In the genomic region with DNA sequence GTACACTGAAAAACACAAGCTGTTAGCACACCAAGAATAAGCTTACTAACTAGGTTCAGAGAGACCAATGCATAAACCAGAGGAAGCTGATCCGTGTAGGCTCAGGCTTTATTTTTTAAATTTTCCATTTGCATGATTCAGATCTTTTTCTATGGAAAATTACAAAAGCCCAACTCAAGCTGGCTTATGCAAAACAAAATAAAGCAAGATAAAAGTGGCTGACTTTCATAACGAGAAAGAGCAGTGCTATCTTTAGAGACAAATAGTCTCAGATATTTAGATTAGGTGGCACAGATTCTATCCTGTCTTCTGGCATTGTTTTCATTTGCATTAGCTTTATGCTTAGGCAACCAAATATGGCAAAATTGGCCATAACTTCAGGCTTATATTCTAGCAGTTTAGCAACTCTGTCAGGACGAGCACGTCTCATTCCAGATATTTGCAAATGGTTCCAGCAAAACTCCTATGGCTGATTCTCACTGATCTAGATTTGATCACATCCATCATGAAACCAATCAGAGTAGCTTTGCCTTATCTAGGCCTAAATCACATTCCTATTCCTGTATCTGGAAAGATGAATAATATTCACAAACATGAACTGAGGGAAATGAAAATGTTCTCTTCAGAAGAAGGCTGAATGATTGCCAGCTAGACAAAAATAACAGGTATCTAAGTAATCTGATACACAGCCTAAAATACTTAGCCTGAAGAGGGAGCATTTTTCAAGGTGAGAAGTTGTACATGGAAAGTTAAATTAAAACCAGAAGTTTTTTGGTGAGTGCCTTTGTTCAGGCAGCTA, we compare ENCODE assay signal across 21 cellular contexts.
A peak's percentile ranks its signal among the peaks of the same experiment; 100 is the strongest.
DNase-seq lines count a peak whose midpoint lies in the region; ATAC-seq and TF ChIP-seq lines count a peak whose summit lies in the region.
"Had no signal": no experiment of that assay in that cellular context is flagged by ENCODE, and none has a peak within 500 bp of the region (broad histone marks: within the 10 kb centered on the region; RNA-seq: fewer than 3 reads in every experiment).

No MANE protein-coding gene starts in this region.

- H3K27ac ChIP-seq in H9 (ENCODE audit: insufficient read length, low read depth, low read length) (no peak overlapping the region), PC-3 (ENCODE audit: low read length) (no peak overlapping the region), colonic mucosa (no peak overlapping the region)
- H3K27ac ChIP-seq: esophagus muscularis mucosa, heart left ventricle, ovary, spleen had no signal

- H3K4me2 ChIP-seq in H9 (ENCODE audit: insufficient read depth, insufficient read length, low read length) (no peak overlapping the region), PC-3 (ENCODE audit: low read length) (peak overlapping the region; percentile 42; the same call in 1 of the 2 replicates)

- no TSS peak for BruUV-seq in PC-3 (replicated peaks; lab: Mats Ljungman, UMichigan)

- no peak overlapping the region for H3T11ph ChIP-seq in H9 (ENCODE audit: low read length)

- H3K9me3 ChIP-seq in H9 (ENCODE audit: control insufficient read depth, low read depth, low read length): no peaks in the 10 kb centered on the region
- 0 out of 2 replicates have a peak, but pooled peaks cover 4% of the 10 kb centered on the region for H3K9me3 ChIP-seq in PC-3 (ENCODE audit: low read length)
- no peaks in the 10 kb centered on the region for H3K9me3 ChIP-seq in BE2C
- no peaks in the 10 kb centered on the region for H3K9me3 ChIP-seq in colonic mucosa
- H3K9me3 ChIP-seq: ovary had no signal

- H3K79me1 ChIP-seq in H9 (ENCODE audit: insufficient read depth, low read depth, low read length, poor library complexity, severe bottlenecking): no peaks in the 10 kb centered on the region

- H3K4me1 ChIP-seq in H9 (ENCODE audit: insufficient read depth, low read length) (no peaks in the 10 kb centered on the region), PC-3 (ENCODE audit: insufficient read depth, low read length) (peaks cover 6% of the 10 kb centered on the region; the same call in 1 of the 2 replicates), BE2C (no peaks in the 10 kb centered on the region), colonic mucosa (no peaks in the 10 kb centered on the region)
- H3K4me1 ChIP-seq: esophagus muscularis mucosa, heart left ventricle, spleen had no signal

- intact Hi-C loops in PC-3 (cut with micrococcal nuclease): no loop called here
- intact Hi-C loops in colonic mucosa (cut with DNase I): no loop called here
- intact Hi-C loops in lower leg skin (cut with DNase I; ENCODE audit: low total_unique reads): no loop called here

- no peak overlapping the region for H3K23ac ChIP-seq in H9 (ENCODE audit: insufficient read length, low read depth, low read length)

- no peak overlapping the region for H2BK5ac ChIP-seq in H9 (ENCODE audit: insufficient read length, low read length)

- no peaks in the 10 kb centered on the region for H3F3A ChIP-seq in PC-3 (ENCODE audit: low read length, unreplicated experiment)

- peaks cover 9 to 12% of the 10 kb centered on the region in 2 experiments for H3K4me1 Mint-ChIP-seq in H9
- peaks cover 6% of the 10 kb centered on the region for H3K4me1 Mint-ChIP-seq in osteocyte (ENCODE audit: unreplicated experiment)

- POLR2A ChIA-PET in PC-3 (lab: Charles Lee; ENCODE audit: unreplicated experiment): no interaction called here

- peaks cover 3 to 15% of the 10 kb centered on the region in 2 experiments; a peak in 4 of 5 replicates for H3K9me3 Mint-ChIP-seq in H9
- H3K9me3 Mint-ChIP-seq in osteocyte (ENCODE audit: unreplicated experiment): peaks cover 24% of the 10 kb centered on the region

- H3K27me3 ChIP-seq in H9 (ENCODE audit: insufficient read depth, low read length): no peaks in the 10 kb centered on the region
- no peaks in the 10 kb centered on the region for H3K27me3 ChIP-seq in PC-3 (ENCODE audit: low read length)
- H3K27me3 ChIP-seq in BE2C: no peaks in the 10 kb centered on the region
- no peaks in the 10 kb centered on the region for H3K27me3 ChIP-seq in colonic mucosa
- H3K27me3 ChIP-seq: esophagus muscularis mucosa, heart left ventricle, ovary, spleen had no signal

- no peak overlapping the region for H3K14ac ChIP-seq in H9 (ENCODE audit: insufficient read depth, low read length)

- TF ChIP-seq POLR2A in lower leg skin (IDR thresholded peaks at IDR 0.05): no peak

- no peak overlapping the region for H2BK120ac ChIP-seq in H9 (ENCODE audit: low read depth, low read length, poor library complexity, severe bottlenecking)

- H3K4me3 Mint-ChIP-seq in H9 (no peak overlapping the region), osteocyte (ENCODE audit: unreplicated experiment) (no peak overlapping the region)
- H3K4me3 Mint-ChIP-seq: activated naive CD4-positive, alpha-beta T cell treated with anti-CD3 and anti-CD28 coated beads, Interleukin-2, amount 50 U/mL, for 24 hours had no signal

- no peak overlapping the region for H2AK5ac ChIP-seq in H9 (ENCODE audit: insufficient read length, low read length)

- H3K18ac ChIP-seq in H9 (ENCODE audit: insufficient read length, low read depth, low read length): no peak overlapping the region

- no peak overlapping the region for H4K91ac ChIP-seq in H9 (ENCODE audit: insufficient read length, low read depth, low read length)

- H4K20me1 ChIP-seq in H9 (ENCODE audit: control insufficient read depth, insufficient read depth, insufficient read length) (no peaks in the 10 kb centered on the region), PC-3 (ENCODE audit: low read length) (no peaks in the 10 kb centered on the region)

- H2AFZ ChIP-seq in H9 (ENCODE audit: low read length): no peak overlapping the region
- peak overlapping the region; percentile 63; the same call in 1 of the 2 replicates for H2AFZ ChIP-seq in PC-3 (ENCODE audit: low read length)

- H3K36me3 Mint-ChIP-seq in H9 (ENCODE audit: insufficient read depth in 1 of 3, low read depth in 3 of 3) (peaks cover 0 to 13% (median 2%) of the 10 kb centered on the region in 3 experiments; a peak in 5 of 7 replicates), osteocyte (ENCODE audit: unreplicated experiment) (no peaks in the 10 kb centered on the region)
- H3K36me3 Mint-ChIP-seq: activated naive CD4-positive, alpha-beta T cell treated with anti-CD3 and anti-CD28 coated beads, Interleukin-2, amount 50 U/mL, for 24 hours had no signal

- H3K23me2 ChIP-seq in H9 (ENCODE audit: insufficient read length, low read depth, low read length, poor library complexity, severe bottlenecking): no peaks in the 10 kb centered on the region

- H4K5ac ChIP-seq in H9 (ENCODE audit: insufficient read length, low read depth, low read length): no peak overlapping the region

- no peak overlapping the region for H3K56ac ChIP-seq in H9 (ENCODE audit: insufficient read length, low read depth, low read length)

- H4K8ac ChIP-seq in H9 (replicated peaks; ENCODE audit: insufficient read length, low read depth, low read length): no peak overlapping the region

- no CpG with 5 or more reads among the region's 4 CpGs for WGBS in H9 (ENCODE audit: extremely low coverage, insufficient read length, low lambda C conversion rate)
- 24 to 34% methylated on average over 4 of the region's 4 CpGs for WGBS in lower leg skin, 2 donors

- H3K9me2 ChIP-seq in PC-3 (replicated peaks; ENCODE audit: low read length): no peaks in the 10 kb centered on the region

- no peak overlapping the region for H3K9ac ChIP-seq in H9 (ENCODE audit: extremely low read depth, insufficient read length, low read length)
- H3K9ac ChIP-seq in PC-3 (ENCODE audit: low read length): no peak overlapping the region
- H3K9ac ChIP-seq in colonic mucosa (ENCODE audit: low read depth in 2 of 2, low read length in 2 of 2): no peak overlapping the region

- H3K79me2 ChIP-seq in H9 (ENCODE audit: insufficient read depth, low read length) (no peaks in the 10 kb centered on the region), PC-3 (ENCODE audit: low read length) (no peaks in the 10 kb centered on the region)

- DNase-seq in H9: no peak
- peak; percentile 59 for DNase-seq in PC-3
- DNase-seq in choroid plexus epithelial cell (ENCODE audit: low read depth): peak; percentile 1
- no peak for DNase-seq in osteocyte (ENCODE audit: extremely low spot score, unreplicated experiment)
- no peak for DNase-seq in BE2C
- DNase-seq in colonic mucosa: no peak
- no peak for DNase-seq in stimulated activated naive CD4-positive, alpha-beta T cell (lab: John Stamatoyannopoulos, UW)
- DNase-seq in lower leg skin (ENCODE audit: low spot score in 2 of 2): no peak
- DNase-seq: C1 segment of cervical spinal cord; cortex of kidney; HCEC 1CT; heart left ventricle; Kasumi-1; left cardiac atrium; NCI-H187 treated with DMSO at 0.1 percent for 48 hours; NCI-H524 treated with DMSO at 0.1 percent for 48 hours; ovary; spleen; stimulated activated naive CD8-positive, alpha-beta T cell treated with anti-CD3 and anti-CD28 coated beads, Interleukin-15, Interleukin-2, amounts not matched to agents 100 U/mL and 50 U/mL, for 24 hours had no signal

- H2BK15ac ChIP-seq in H9 (ENCODE audit: low read depth, low read length): no peak overlapping the region

- H3K4ac ChIP-seq in H9 (ENCODE audit: low read depth, low read length): no peak overlapping the region

- H3K27me3 Mint-ChIP-seq in H9 (ENCODE audit: low read depth): no peaks in the 10 kb centered on the region
- H3K27me3 Mint-ChIP-seq in osteocyte (ENCODE audit: unreplicated experiment): no peaks in the 10 kb centered on the region
- H3K27me3 Mint-ChIP-seq: activated naive CD4-positive, alpha-beta T cell treated with anti-CD3 and anti-CD28 coated beads, Interleukin-2, amount 50 U/mL, for 24 hours had no signal

- TF ChIP-seq CTCF in H9 (conservative IDR thresholded peaks at IDR 0.05): peak; percentile 30; the same call in 1 of the 3 replicates
- peak; percentile 63 for TF ChIP-seq CTCF in PC-3 (conservative IDR thresholded peaks at IDR 0.05; ENCODE audit: low read depth, low read length)
- TF ChIP-seq CTCF in choroid plexus epithelial cell (conservative IDR thresholded peaks at IDR 0.05; ENCODE audit: low read depth, low read length): no peak
- TF ChIP-seq CTCF in osteocyte (IDR thresholded peaks at IDR 0.05): peak; percentile 22
- no peak for TF ChIP-seq CTCF in BE2C (IDR thresholded peaks at IDR 0.05; ENCODE audit: low read depth, low read length)
- no peak for TF ChIP-seq CTCF in colonic mucosa (IDR thresholded peaks at IDR 0.05)
- TF ChIP-seq CTCF in lower leg skin (IDR thresholded peaks at IDR 0.05): no peak

- H3K36me3 ChIP-seq in PC-3 (ENCODE audit: low read depth, low read length) (no peaks in the 10 kb centered on the region), BE2C (no peaks in the 10 kb centered on the region), colonic mucosa (no peaks in the 10 kb centered on the region)
- H3K36me3 ChIP-seq: esophagus muscularis mucosa, heart left ventricle, ovary, spleen had no signal

- CTCF ChIA-PET in PC-3 (lab: Charles Lee): interaction anchor here (0.6 to 0.9 kb wide), 2 partner anchors 10 to 131 kb away, joined by 3 to 4 read pairs; no protein-coding TSS in a partner anchor

- H2BK12ac ChIP-seq in H9 (ENCODE audit: insufficient read length, low read depth, low read length): no peak overlapping the region

- peak; percentile 75 for ATAC-seq in PC-3
- ATAC-seq: heart left ventricle; left cardiac atrium; stimulated activated naive CD8-positive, alpha-beta T cell treated with anti-CD3 and anti-CD28 coated beads, Interleukin-15, Interleukin-2, amounts not matched to agents 100 U/mL and 50 U/mL, for 24 hours had no signal

- H2BK20ac ChIP-seq in H9 (ENCODE audit: low read depth, low read length, poor library complexity, severe bottlenecking): no peak overlapping the region

- H3K4me3 ChIP-seq in PC-3 (ENCODE audit: low read length) (no peak overlapping the region), choroid plexus epithelial cell (ENCODE audit: low read depth, low read length) (no peak overlapping the region), BE2C (ENCODE audit: low read depth, low read length) (no peak overlapping the region), colonic mucosa (no peak overlapping the region), lower leg skin (ENCODE audit: low read depth, poor library complexity, severe bottlenecking) (no peak overlapping the region)
- H3K4me3 ChIP-seq: esophagus muscularis mucosa, heart left ventricle, ovary, spleen had no signal

- H3K27ac Mint-ChIP-seq in H9 (no peak overlapping the region), osteocyte (ENCODE audit: unreplicated experiment) (no peak overlapping the region)
- H3K27ac Mint-ChIP-seq: activated naive CD4-positive, alpha-beta T cell treated with anti-CD3 and anti-CD28 coated beads, Interleukin-2, amount 50 U/mL, for 24 hours had no signal

Comparison
In these comparisons a context has a peak if more than half of its experiments do, and no peak if none do; other contexts are left out.
1. DNase-seq: peak in PC-3 (single experiment) and choroid plexus epithelial cell (single experiment); none in H9 (single experiment), osteocyte (single experiment), BE2C (single experiment), colonic mucosa (single experiment), stimulated activated naive CD4-positive, alpha-beta T cell (0 of 6) and lower leg skin (0 of 2).
2. CTCF ChIP-seq: peak in H9 (single experiment), PC-3 (single experiment) and osteocyte (single experiment); none in choroid plexus epithelial cell (single experiment), BE2C (single experiment), colonic mucosa (single experiment) and lower leg skin (0 of 3).